Comparison of ENCODE assay signal across 8 cellular contexts in the genomic region with DNA sequence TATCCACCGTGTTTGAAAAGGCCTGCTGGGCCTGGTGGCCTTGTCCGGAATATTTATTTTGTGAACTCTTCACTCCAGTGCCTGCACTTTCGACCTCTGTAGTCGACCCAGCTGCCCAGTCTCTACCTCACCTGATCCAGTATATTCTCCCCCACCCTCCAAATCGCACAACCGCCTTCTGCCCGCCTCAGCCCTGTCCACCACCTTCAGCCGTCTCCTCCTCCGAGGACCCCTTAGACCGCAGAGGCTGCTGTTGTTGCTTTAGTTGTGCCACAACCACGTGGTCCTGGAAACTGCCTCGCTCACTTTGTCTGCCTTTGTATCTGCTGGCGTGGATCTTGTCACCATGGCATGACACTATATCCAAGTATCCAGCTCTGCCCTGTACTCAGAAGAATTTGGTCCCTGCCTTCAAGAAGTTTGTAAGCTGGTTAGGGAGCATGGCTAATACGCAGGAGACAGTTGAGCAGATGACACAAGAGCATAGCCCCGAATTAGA. TPM values are rescaled to one million over a fixed set of nuclear protein-coding genes. Genes with fewer than 3 reads are reported as not detected.
DNase-seq lines count a peak whose midpoint lies in the region; ATAC-seq and TF ChIP-seq lines count a peak whose summit lies in the region.

No MANE protein-coding gene starts in this region.

- H4K20me1 ChIP-seq in neural progenitor cell (ENCODE audit: low read depth): peaks cover 48% of the 10 kb centered on the region

- peaks cover 40% of the 10 kb centered on the region for H3K4me1 ChIP-seq in neural progenitor cell

- no peaks in the 10 kb centered on the region for H3K27me3 ChIP-seq in neural progenitor cell

- H3K4me3 Mint-ChIP-seq in neural progenitor cell: peak overlapping the region; percentile 99

- H3K27ac Mint-ChIP-seq in neural progenitor cell: peak overlapping the region; percentile 98

- peak overlapping the region; percentile 82 for H3K4me2 ChIP-seq in neural progenitor cell

- peaks cover 4% of the 10 kb centered on the region for H3K27me3 Mint-ChIP-seq in neural progenitor cell (ENCODE audit: insufficient read depth, low read depth)

- peaks cover 14% of the 10 kb centered on the region for H3K36me3 Mint-ChIP-seq in neural progenitor cell

- no peak for TF ChIP-seq CTCF in epithelial cell of esophagus (IDR thresholded peaks at IDR 0.05; ENCODE audit: insufficient read depth, low read depth, low read length, missing control alignments)
- no peak for TF ChIP-seq CTCF in neural progenitor cell (IDR thresholded peaks at IDR 0.05)

- no peaks in the 10 kb centered on the region for H3K36me3 ChIP-seq in neural progenitor cell

- H3K4me3 ChIP-seq in epithelial cell of esophagus (ENCODE audit: low read length) (peak overlapping the region; percentile 88), neural progenitor cell (peak overlapping the region; percentile 83)

- H3K79me2 ChIP-seq in neural progenitor cell (ENCODE audit: low read depth): peaks cover 61% of the 10 kb centered on the region

- H3K9me3 ChIP-seq in neural progenitor cell (ENCODE audit: low read depth): no peaks in the 10 kb centered on the region

- ATAC-seq in HG03460 (IDR thresholded peaks at IDR 0.05; ENCODE audit: unreplicated experiment): no peak

- H3K4me1 Mint-ChIP-seq in neural progenitor cell: peaks cover 33% of the 10 kb centered on the region

- H3K9ac ChIP-seq in neural progenitor cell: peak overlapping the region; percentile 4

- H2AFZ ChIP-seq in neural progenitor cell (replicated peaks): peak overlapping the region; percentile 18

- no peaks in the 10 kb centered on the region for H3K9me3 Mint-ChIP-seq in neural progenitor cell

- H3F3A ChIP-seq in neural progenitor cell (ENCODE audit: low read depth): peaks cover 40% of the 10 kb centered on the region

- peak overlapping the region; percentile 30 for H3K27ac ChIP-seq in neural progenitor cell

- peak; percentile 78 for DNase-seq in NCI-H82 (lab: John Stamatoyannopoulos, UW)
- no peak for DNase-seq in NCI-H82 treated with DMSO at 0.1 percent for 48 hours (lab: John Stamatoyannopoulos, UW; ENCODE audit: unreplicated experiment)
- peak; percentile 51 for DNase-seq in RKO (ENCODE audit: low spot score)
- DNase-seq in epithelial cell of esophagus (ENCODE audit: low read depth): peak; percentile 9
- DNase-seq in neural progenitor cell (ENCODE audit: low spot score): peak; percentile 36
- no peak for DNase-seq in inferior parietal cortex (ENCODE audit: extremely low spot score)
- DNase-seq in dedifferentiated amniotic fluid mesenchymal stem cell (ENCODE audit: extremely low spot score): no peak

RNA-seq across cellular contexts. Expression of gene PHGDH, which starts 1.4 kb away (rescaled TPM):
- total RNA-seq in neural progenitor cell (ENCODE audit: low replicate concordance): 166 and 204 TPM in 2 replicates

RNA-seq across cellular contexts. Expression of gene HMGCS2, which starts 55.6 kb away (rescaled TPM):
- not detected in 2 replicates for total RNA-seq in neural progenitor cell (ENCODE audit: low replicate concordance)

Comparison
In these comparisons a context has a peak if more than half of its experiments do, and no peak if none do; other contexts are left out.
1. DNase-seq: peak in NCI-H82 (single experiment), RKO (single experiment), epithelial cell of esophagus (single experiment) and neural progenitor cell (single experiment); none in NCI-H82 treated with DMSO at 0.1 percent for 48 hours (single experiment), inferior parietal cortex (single experiment) and dedifferentiated amniotic fluid mesenchymal stem cell (single experiment).